In genomic region chr9:35095175-35095574, GRCh38 we compare ENCODE assay signal across 10 cellular contexts. TPM values are rescaled to one million over a fixed set of nuclear protein-coding genes. Genes with fewer than 3 reads are reported as not detected.
DNase-seq lines count a peak whose midpoint lies in the region; ATAC-seq and TF ChIP-seq lines count a peak whose summit lies in the region.
"Had no signal": no experiment of that assay in that cellular context is flagged by ENCODE, and none has a peak within 500 bp of the region (broad histone marks: within the 10 kb centered on the region; RNA-seq: fewer than 3 reads in every experiment).

No MANE protein-coding gene starts in this region.

- no peaks in the 10 kb centered on the region for H3K9me3 Mint-ChIP-seq in activated naive CD4-positive, alpha-beta T cell treated with anti-CD3 and anti-CD28 coated beads, Interleukin-2, amount 50 U/mL, for 24 hours
- no peaks in the 10 kb centered on the region for H3K9me3 Mint-ChIP-seq in stimulated activated naive CD8-positive, alpha-beta T cell treated with anti-CD3 and anti-CD28 coated beads, Interleukin-15, amount 100 ng/mL, for 72 hours

- H3K4me3 ChIP-seq in SU-DHL-6 (ENCODE audit: insufficient read depth, low read length, poor library complexity, severe bottlenecking) (no peak overlapping the region), epithelial cell of proximal tubule (ENCODE audit: low read depth, low read length) (peak overlapping the region; percentile 78)

- H3K27me3 Mint-ChIP-seq in activated naive CD4-positive, alpha-beta T cell treated with anti-CD3 and anti-CD28 coated beads, Interleukin-2, amount 50 U/mL, for 24 hours, result no peaks in the 10 kb centered on the region
- H3K27me3 Mint-ChIP-seq in stimulated activated naive CD8-positive, alpha-beta T cell treated with anti-CD3 and anti-CD28 coated beads, Interleukin-15, amount 100 ng/mL, for 72 hours, result no peaks in the 10 kb centered on the region

- H3K9me2 ChIP-seq in SU-DHL-6 (replicated peaks; ENCODE audit: insufficient read depth, low read length), result no peaks in the 10 kb centered on the region

- H3K9me3 ChIP-seq in SU-DHL-6 (ENCODE audit: insufficient read depth, low read length), result no peaks in the 10 kb centered on the region
- H3K9me3 ChIP-seq: heart left ventricle had no signal

- peak overlapping the region; percentile 89 for H3K4me3 Mint-ChIP-seq in activated naive CD4-positive, alpha-beta T cell treated with anti-CD3 and anti-CD28 coated beads, Interleukin-2, amount 50 U/mL, for 24 hours
- peak overlapping the region; percentile 87 to 92 for H3K4me3 Mint-ChIP-seq in stimulated activated naive CD8-positive, alpha-beta T cell treated with anti-CD3 and anti-CD28 coated beads, Interleukin-15, amount 100 ng/mL, for 72 hours

- H3K27me3 ChIP-seq in SU-DHL-6 (ENCODE audit: low read length), result no peaks in the 10 kb centered on the region
- H3K27me3 ChIP-seq: heart left ventricle had no signal

- no peaks in the 10 kb centered on the region for H3F3A ChIP-seq in SU-DHL-6 (ENCODE audit: insufficient read depth)

- peaks cover 35% of the 10 kb centered on the region for H3K4me1 Mint-ChIP-seq in activated naive CD4-positive, alpha-beta T cell treated with anti-CD3 and anti-CD28 coated beads, Interleukin-2, amount 50 U/mL, for 24 hours
- H3K4me1 Mint-ChIP-seq in stimulated activated naive CD8-positive, alpha-beta T cell treated with anti-CD3 and anti-CD28 coated beads, Interleukin-15, amount 100 ng/mL, for 72 hours, result peaks cover 55% of the 10 kb centered on the region

- H3K27ac Mint-ChIP-seq in activated naive CD4-positive, alpha-beta T cell treated with anti-CD3 and anti-CD28 coated beads, Interleukin-2, amount 50 U/mL, for 24 hours, result peak overlapping the region; percentile 81
- H3K27ac Mint-ChIP-seq in stimulated activated naive CD8-positive, alpha-beta T cell treated with anti-CD3 and anti-CD28 coated beads, Interleukin-15, amount 100 ng/mL, for 72 hours, result peak overlapping the region in 1 of 2 donors; percentile 91

- peak overlapping the region; percentile 66 for H3K4me2 ChIP-seq in SU-DHL-6 (ENCODE audit: low read depth, low read length, poor library complexity, severe bottlenecking)

- no peak for DNase-seq in activated naive CD4-positive, alpha-beta T cell (lab: John Stamatoyannopoulos, UW)
- DNase-seq in epithelial cell of proximal tubule (ENCODE audit: low read depth) (no peak), SK-N-DZ (ENCODE audit: low spot score) (no peak), foreskin melanocyte (no peak)
- peak in 1 of 2 donors; percentile 8 for DNase-seq in stimulated activated naive CD8-positive, alpha-beta T cell treated with anti-CD3 and anti-CD28 coated beads, Interleukin-15, amount 100 ng/mL, for 72 hours

- TF ChIP-seq CTCF in SU-DHL-6 (IDR thresholded peaks at IDR 0.05; ENCODE audit: insufficient read depth, low read length, poor library complexity, severe bottlenecking) (no peak), epithelial cell of proximal tubule (conservative IDR thresholded peaks at IDR 0.05; ENCODE audit: low read depth, low read length) (no peak)

- H3K36me3 Mint-ChIP-seq in activated naive CD4-positive, alpha-beta T cell treated with anti-CD3 and anti-CD28 coated beads, Interleukin-2, amount 50 U/mL, for 24 hours, result peaks cover 11% of the 10 kb centered on the region

- peak overlapping the region; percentile 92; the same call in 1 of the 2 replicates for H3K9ac ChIP-seq in SU-DHL-6 (ENCODE audit: low read length)
- H3K9ac ChIP-seq: parathyroid adenoma had no signal

- H3K27ac ChIP-seq in SU-DHL-6 (ENCODE audit: low read depth, low read length), result no peak overlapping the region

- H3K79me2 ChIP-seq in SU-DHL-6 (ENCODE audit: insufficient read depth, low read length), result peaks cover 6% of the 10 kb centered on the region; the same call in 1 of the 2 replicates
- H3K79me2 ChIP-seq: parathyroid adenoma had no signal

- no peak overlapping the region for H2AFZ ChIP-seq in SU-DHL-6 (ENCODE audit: low read depth, low read length, severe bottlenecking)

- H3K36me3 ChIP-seq in SU-DHL-6 (ENCODE audit: low read length), result no peaks in the 10 kb centered on the region

- ATAC-seq in stimulated activated naive CD8-positive, alpha-beta T cell treated with anti-CD3 and anti-CD28 coated beads, Interleukin-15, amount 100 ng/mL, for 72 hours, result no peak
- ATAC-seq in HG02623 (IDR thresholded peaks at IDR 0.05; ENCODE audit: unreplicated experiment), result no peak

- no peaks in the 10 kb centered on the region for H4K20me1 ChIP-seq in SU-DHL-6 (ENCODE audit: low read depth, low read length)

RNA-seq across cellular contexts. Expression of gene PIGO, which starts 1.2 kb away (rescaled TPM):
- 18.6 and 27.8 TPM in 2 replicates for total RNA-seq in epithelial cell of proximal tubule
- polyA plus RNA-seq in SK-N-DZ (2014; cell fraction: cytosol; rRNA removed), result 16.2 and 18.0 TPM in 2 replicates
- polyA plus RNA-seq in SK-N-DZ (2014; cell fraction: nucleus; rRNA removed), result 18.1 and 21.6 TPM in 2 replicates

RNA-seq across cellular contexts. Expression of gene STOML2, which starts 7.8 kb away (rescaled TPM):
- 201 and 268 TPM in 2 replicates for total RNA-seq in epithelial cell of proximal tubule
- polyA plus RNA-seq in SK-N-DZ (2014; cell fraction: cytosol; rRNA removed), result 220 and 242 TPM in 2 replicates
- polyA plus RNA-seq in SK-N-DZ (2014; cell fraction: nucleus; rRNA removed), result 226 and 235 TPM in 2 replicates

RNA-seq across cellular contexts. Expression of gene FANCG, which starts 15.4 kb away (rescaled TPM):
- total RNA-seq in epithelial cell of proximal tubule, result 47.3 and 60.3 TPM in 2 replicates
- 69.4 and 102 TPM in 2 replicates for polyA plus RNA-seq in SK-N-DZ (2014; cell fraction: cytosol; rRNA removed)
- polyA plus RNA-seq in SK-N-DZ (2014; cell fraction: nucleus; rRNA removed), result 300 and 345 TPM in 2 replicates

RNA-seq across cellular contexts. Expression of gene ATOSB, which starts 20.5 kb away (rescaled TPM):
- total RNA-seq in epithelial cell of proximal tubule, result 14.0 and 27.7 TPM in 2 replicates
- 3.3 and 4.1 TPM in 2 replicates for polyA plus RNA-seq in SK-N-DZ (2014; cell fraction: cytosol; rRNA removed)
- 11.8 and 12.0 TPM in 2 replicates for polyA plus RNA-seq in SK-N-DZ (2014; cell fraction: nucleus; rRNA removed)

RNA-seq across cellular contexts. Expression of gene VCP, which starts 22.8 kb away (rescaled TPM):
- total RNA-seq in epithelial cell of proximal tubule, result 244 and 371 TPM in 2 replicates
- 205 and 231 TPM in 2 replicates for polyA plus RNA-seq in SK-N-DZ (2014; cell fraction: cytosol; rRNA removed)
- 135 and 148 TPM in 2 replicates for polyA plus RNA-seq in SK-N-DZ (2014; cell fraction: nucleus; rRNA removed)
